Comparison of ENCODE assay signal across 11 cellular contexts in genomic region chr12:5872745-5873144, GRCh38.
A peak's percentile ranks its signal among the peaks of the same experiment; 100 is the strongest.
DNase-seq lines count a peak whose midpoint lies in the region; ATAC-seq, FAIRE-seq and TF ChIP-seq lines count a peak whose summit lies in the region.
"Had no signal": no experiment of that assay in that cellular context is flagged by ENCODE, and none has a peak within 500 bp of the region (broad histone marks: within the 10 kb centered on the region; RNA-seq: fewer than 3 reads in every experiment).

No MANE protein-coding gene starts in this region.

- no peaks in the 10 kb centered on the region for H3K27me3 ChIP-seq in bronchial epithelial cell (ENCODE audit: control insufficient read depth, insufficient read depth, low read length)
- H3K27me3 ChIP-seq: BLaER1 treated with 17β-estradiol and CSF1 and Interleukin-3, amounts not matched to agents 10 nM and 100 nM had no signal

- no peak overlapping the region for H3K4me3 ChIP-seq in bronchial epithelial cell (ENCODE audit: low read depth, low read length)
- H3K4me3 ChIP-seq: BLaER1 treated with 17β-estradiol and CSF1 and Interleukin-3, amounts not matched to agents 10 nM and 100 nM had no signal

- peak; percentile 15 for TF ChIP-seq CTCF in bronchial epithelial cell (IDR thresholded peaks at IDR 0.05; ENCODE audit: insufficient read depth, low read length, severe bottlenecking)

- no peaks in the 10 kb centered on the region for H3K36me3 ChIP-seq in bronchial epithelial cell (ENCODE audit: control insufficient read depth, insufficient read depth, low read length)
- H3K36me3 ChIP-seq: BLaER1 treated with 17β-estradiol and CSF1 and Interleukin-3, amounts not matched to agents 10 nM and 100 nM had no signal

- no peak for FAIRE-seq in bronchial epithelial cell (lab: Jason Lieb, UNC)
- FAIRE-seq: endometrium had no signal

- ATAC-seq in HG03139 (IDR thresholded peaks at IDR 0.05; ENCODE audit: unreplicated experiment) (no peak), GM21825 (IDR thresholded peaks at IDR 0.05; ENCODE audit: unreplicated experiment) (no peak)

- DNase-seq in NCI-H146 treated with DMSO at 0.1 percent for 48 hours (lab: John Stamatoyannopoulos, UW; ENCODE audit: unreplicated experiment) (peak; percentile 5), NCI-H146 (lab: John Stamatoyannopoulos, UW) (no peak), M059J (ENCODE audit: low read depth) (peak; percentile 30), bronchial epithelial cell (ENCODE audit: low read depth) (peak; percentile 1), renal cortical epithelial cell (ENCODE audit: low read depth) (peak; percentile 27), midbrain (lab: John Stamatoyannopoulos, UW) (no peak)
- DNase-seq: stimulated activated CD4-positive, alpha-beta T cell treated with anti-CD3 and anti-CD28 coated beads, Interleukin-1b, Interleukin-23, amount 100 ng/mL, for 48 hours had no signal

Comparison
In these comparisons a context has a peak if more than half of its experiments do, and no peak if none do; other contexts are left out.
1. DNase-seq: peak in NCI-H146 treated with DMSO at 0.1 percent for 48 hours (single experiment), M059J (single experiment), bronchial epithelial cell (single experiment) and renal cortical epithelial cell (single experiment); none in NCI-H146 (single experiment) and midbrain (single experiment).